ENCODE assay signal across 21 cellular contexts in genomic region chr2:35614640-35615039, GRCh38.
A peak's percentile ranks its signal among the peaks of the same experiment; 100 is the strongest.
DNase-seq lines count a peak whose midpoint lies in the region; ATAC-seq, FAIRE-seq and TF ChIP-seq lines count a peak whose summit lies in the region.
"Had no signal": no experiment of that assay in that cellular context is flagged by ENCODE, and none has a peak within 500 bp of the region (broad histone marks: within the 10 kb centered on the region; RNA-seq: fewer than 3 reads in every experiment).

No MANE protein-coding gene starts in this region.

- no peaks in the 10 kb centered on the region for H3K9me1 ChIP-seq in endothelial cell of umbilical vein (replicated peaks; ENCODE audit: control insufficient read depth, extremely low read depth, insufficient read depth, low read length)

- H3K27me3 ChIP-seq in endothelial cell of umbilical vein (ENCODE audit: control insufficient read depth in 2 of 2, insufficient read depth in 2 of 2, low read length in 2 of 2) (no peaks in the 10 kb centered on the region), adrenal gland (no peaks in the 10 kb centered on the region)
- H3K27me3 ChIP-seq: BLaER1 had no signal

- WGBS in A549 (ENCODE audit: missing lambda C conversion rate), result 18% methylated on average over 2 of the region's 2 CpGs
- 72 to 83% (median 82%) methylated on average over 2 of the region's 2 CpGs for WGBS in adrenal gland, 4 donors

- no peak for TF ChIP-seq POLR2A in A549 (IDR thresholded peaks at IDR 0.05; ENCODE audit: low read length)
- no peak for TF ChIP-seq POLR2A in endothelial cell of umbilical vein (IDR thresholded peaks at IDR 0.05; ENCODE audit: low read depth, low read length)
- no peak for TF ChIP-seq POLR2A in adrenal gland (IDR thresholded peaks at IDR 0.05)

- dilution Hi-C loops in endothelial cell of umbilical vein (cut with MboI; ENCODE audit: extremely low pct_ligation_motif_present, low sequenced_read_pairs), result no loop called here

- CTCF ChIA-PET in A549 (lab: Yijun Ruan, JAX) (no interaction called here), endothelial cell of umbilical vein (lab: Charles Lee) (no interaction called here)

- H4K20me1 ChIP-seq in endothelial cell of umbilical vein (replicated peaks; ENCODE audit: control insufficient read depth, extremely low read depth, insufficient read depth, low read length), result no peaks in the 10 kb centered on the region
- H4K20me1 ChIP-seq: BLaER1 had no signal

- H2AFZ ChIP-seq in endothelial cell of umbilical vein (ENCODE audit: low read depth, low read length), result no peak overlapping the region

- intact Hi-C loops in endothelial cell of umbilical vein (cut with micrococcal nuclease) (no loop called here), adrenal gland (cut with DNase I) (no loop called here), left ventricle myocardium superior (cut with micrococcal nuclease) (no loop called here)

- FAIRE-seq in A549 (lab: Jason Lieb, UNC), result peak; percentile 28
- FAIRE-seq in endothelial cell of umbilical vein (lab: Jason Lieb, UNC), result peak; percentile 48
- FAIRE-seq: GM12891, GM18507, H1 had no signal

- ATAC-seq in A549 (no peak), GM19463 (IDR thresholded peaks at IDR 0.05; ENCODE audit: unreplicated experiment) (no peak), left ventricle myocardium superior (no peak)
- ATAC-seq: CD8-positive, alpha-beta T cell; HCT116 had no signal

- H3K27ac Mint-ChIP-seq in activated naive CD8-positive, alpha-beta T cell treated with anti-CD3 and anti-CD28 coated beads for 36 hours, result no peak overlapping the region
- H3K27ac Mint-ChIP-seq: B cell; CD4-positive, CD25-positive, alpha-beta regulatory T cell; CD8-positive, alpha-beta T cell had no signal

- no TSS peak for BruUV-seq in endothelial cell of umbilical vein (replicated peaks; lab: Mats Ljungman, UMichigan)

- H3K9me3 Mint-ChIP-seq in activated naive CD8-positive, alpha-beta T cell treated with anti-CD3 and anti-CD28 coated beads for 36 hours, result no peaks in the 10 kb centered on the region
- H3K9me3 Mint-ChIP-seq: CD8-positive, alpha-beta T cell had no signal

- no peak for TF ChIP-seq CTCF in A549 (IDR thresholded peaks at IDR 0.05)
- no peak for TF ChIP-seq CTCF in LNCaP clone FGC (IDR thresholded peaks at IDR 0.05; ENCODE audit: control insufficient read depth, extremely low read depth, insufficient read depth)
- TF ChIP-seq CTCF in endothelial cell of umbilical vein (IDR thresholded peaks at IDR 0.05; ENCODE audit: extremely low read depth in 1 of 2, insufficient read depth in 1 of 2, low read depth in 1 of 2, low read length in 2 of 2), result no peak
- no peak for TF ChIP-seq CTCF in adrenal gland (IDR thresholded peaks at IDR 0.05)

- no peak for TF ChIP-seq RAD21 in A549 (conservative IDR thresholded peaks at IDR 0.05 in 1 of 2, IDR thresholded peaks at IDR 0.05 in 1 of 2)

- H3K9me3 ChIP-seq in A549 (no peaks in the 10 kb centered on the region), endothelial cell of umbilical vein (replicated peaks; ENCODE audit: control insufficient read depth, insufficient read depth, low read length) (no peaks in the 10 kb centered on the region), adrenal gland (replicated peaks in 1 of 3) (peaks cover 0 to 5% (median 0%) of the 10 kb centered on the region in 3 donors)
- H3K9me3 ChIP-seq: BLaER1, Caco-2 had no signal

- POLR2A ChIA-PET in A549 (lab: Yijun Ruan, JAX), result no interaction called here
- POLR2A ChIA-PET in endothelial cell of umbilical vein (lab: Charles Lee), result no interaction called here

- H3K36me3 ChIP-seq in endothelial cell of umbilical vein (ENCODE audit: control insufficient read depth in 2 of 2, extremely low read depth in 1 of 2, insufficient read depth in 2 of 2, low read length in 2 of 2) (no peaks in the 10 kb centered on the region), adrenal gland (replicated peaks in 1 of 2) (no peaks in the 10 kb centered on the region)
- H3K36me3 ChIP-seq: BLaER1 had no signal

- H3K79me2 ChIP-seq in endothelial cell of umbilical vein (ENCODE audit: control insufficient read depth, insufficient read depth, low read length), result no peaks in the 10 kb centered on the region

- H3K27ac ChIP-seq in A549 (no peak overlapping the region), endothelial cell of umbilical vein (ENCODE audit: insufficient read depth, low read depth, low read length) (no peak overlapping the region), adrenal gland (no peak overlapping the region)
- H3K27ac ChIP-seq: BLaER1, C4-2B had no signal

- H3K4me3 ChIP-seq in A549, result no peak overlapping the region
- H3K4me3 ChIP-seq in LNCaP clone FGC (ENCODE audit: low read depth, low read length), result no peak overlapping the region
- no peak overlapping the region for H3K4me3 ChIP-seq in endothelial cell of umbilical vein (replicated peaks in 1 of 3; ENCODE audit: insufficient read depth in 1 of 3, low read depth in 1 of 3, low read length in 3 of 3)
- no peak overlapping the region for H3K4me3 ChIP-seq in adrenal gland
- H3K4me3 ChIP-seq: BLaER1 had no signal

- TF ChIP-seq EP300 in A549 (IDR thresholded peaks at IDR 0.05), result no peak

- H3K4me1 Mint-ChIP-seq in activated naive CD8-positive, alpha-beta T cell treated with anti-CD3 and anti-CD28 coated beads for 36 hours, result no peaks in the 10 kb centered on the region
- H3K4me1 Mint-ChIP-seq: B cell; CD4-positive, CD25-positive, alpha-beta regulatory T cell had no signal

- no peaks in the 10 kb centered on the region for H3K36me3 Mint-ChIP-seq in activated naive CD8-positive, alpha-beta T cell treated with anti-CD3 and anti-CD28 coated beads for 36 hours
- H3K36me3 Mint-ChIP-seq: CD4-positive, CD25-positive, alpha-beta regulatory T cell; CD8-positive, alpha-beta T cell had no signal

- DNase-seq in A549 (ENCODE audit: low read depth in 1 of 2, low spot score in 1 of 2) (no peak), LNCaP clone FGC (ENCODE audit: low read depth) (peak; percentile 86), endothelial cell of umbilical vein (ENCODE audit: low read depth, low spot score) (no peak), adrenal gland (no peak), left ventricle myocardium superior (no peak)
- no peak for DNase-seq in activated naive CD8-positive, alpha-beta T cell treated with anti-CD3 and anti-CD28 coated beads for 36 hours
- DNase-seq: Caco-2; CD4-positive, CD25-positive, alpha-beta regulatory T cell; CD8-positive, alpha-beta T cell; DMS153; DMS79 treated with DMSO at 0.1 percent for 48 hours; GF-D8; H7 had no signal

- H3K9ac ChIP-seq in endothelial cell of umbilical vein (replicated peaks; ENCODE audit: extremely low read depth, insufficient read depth, low read length), result no peak overlapping the region
- H3K9ac ChIP-seq: BLaER1 had no signal

- H3K27me3 Mint-ChIP-seq in activated naive CD8-positive, alpha-beta T cell treated with anti-CD3 and anti-CD28 coated beads for 36 hours, result no peaks in the 10 kb centered on the region
- H3K27me3 Mint-ChIP-seq: B cell; CD4-positive, CD25-positive, alpha-beta regulatory T cell had no signal

- H3K4me1 ChIP-seq in A549 (no peaks in the 10 kb centered on the region), endothelial cell of umbilical vein (ENCODE audit: control insufficient read depth, extremely low read depth, insufficient read depth, low read length) (no peaks in the 10 kb centered on the region), adrenal gland (replicated peaks in 1 of 2) (no peaks in the 10 kb centered on the region)
- H3K4me1 ChIP-seq: BLaER1, Caco-2 had no signal

- H3K4me3 Mint-ChIP-seq in activated naive CD8-positive, alpha-beta T cell treated with anti-CD3 and anti-CD28 coated beads for 36 hours, result no peak overlapping the region
- H3K4me3 Mint-ChIP-seq: B cell; CD4-positive, CD25-positive, alpha-beta regulatory T cell; CD8-positive, alpha-beta T cell had no signal

- H3K4me2 ChIP-seq in A549 (no peak overlapping the region), endothelial cell of umbilical vein (ENCODE audit: insufficient read depth, low read length) (no peak overlapping the region)
- H3K4me2 ChIP-seq: BLaER1 had no signal

TF ChIP-seq in A549, 52 proteins besides CTCF, POLR2A, EP300 and RAD21 (continues in another document):
- TF ChIP-seq ESRRA (IDR thresholded peaks at IDR 0.05; ENCODE audit: borderline replicate concordance, low read length) (no peak), PHF8 (IDR thresholded peaks at IDR 0.05; ENCODE audit: borderline replicate concordance, low read depth) (no peak), SMC3 (IDR thresholded peaks at IDR 0.05) (no peak), BCL3 (IDR thresholded peaks at IDR 0.05) (no peak), NPAS2 (CRISPR knock-in tag; IDR thresholded peaks at IDR 0.05; ENCODE audit: borderline replicate concordance) (no peak), ZNF302 (CRISPR knock-in tag; IDR thresholded peaks at IDR 0.05) (no peak)

TF ChIP-seq in endothelial cell of umbilical vein, 7 proteins besides CTCF, POLR2A, EP300 and RAD21:
- TF ChIP-seq JUN (IDR thresholded peaks at IDR 0.05; ENCODE audit: borderline replicate concordance, insufficient read depth, insufficient read length, low read depth) (no peak), POLR2AphosphoS5 (IDR thresholded peaks at IDR 0.05; ENCODE audit: insufficient read depth, low read depth, low read length) (no peak), MAX (IDR thresholded peaks at IDR 0.05; ENCODE audit: insufficient read depth, insufficient read length) (no peak), GATA2 (IDR thresholded peaks at IDR 0.05; ENCODE audit: insufficient read depth, insufficient read length, low read depth, low read length) (no peak), EZH2 (IDR thresholded peaks at IDR 0.05; ENCODE audit: borderline replicate concordance, low read depth, low read length, severe bottlenecking) (no peak), MYC (IDR thresholded peaks at IDR 0.05; ENCODE audit: low read depth, low read length) (no peak), FOS (IDR thresholded peaks at IDR 0.05; ENCODE audit: borderline replicate concordance, insufficient read depth, low read length) (no peak)
